ENCODE assay signal across 1 cellular context in genomic region chr3:171879472-171879871, GRCh38.
TF ChIP-seq lines count a peak whose summit lies in the region.

No MANE protein-coding gene starts in this region.

TF ChIP-seq in IMR-90, 13 proteins besides CTCF, POLR2A, EP300 and RAD21:
- TF ChIP-seq ELK1 (IDR thresholded peaks at IDR 0.05; ENCODE audit: borderline replicate concordance, low read depth, low read length) (no peak), MAFK (IDR thresholded peaks at IDR 0.05; ENCODE audit: low read depth, low read length) (no peak), MXI1 (IDR thresholded peaks at IDR 0.05; ENCODE audit: borderline replicate concordance, low read depth, low read length) (no peak), NFE2L2 (IDR thresholded peaks at IDR 0.05; ENCODE audit: low read depth, low read length) (no peak), CEBPB (IDR thresholded peaks at IDR 0.05; ENCODE audit: low read depth, low read length) (no peak), USF2 (IDR thresholded peaks at IDR 0.05; ENCODE audit: low read depth, low read length) (no peak), RCOR1 (IDR thresholded peaks at IDR 0.05; ENCODE audit: insufficient replicate concordance, low read length) (no peak), SMC3 (IDR thresholded peaks at IDR 0.05; ENCODE audit: low read depth, low read length) (no peak), RFX5 (IDR thresholded peaks at IDR 0.05; ENCODE audit: low read depth, low read length) (no peak), BHLHE40 (IDR thresholded peaks at IDR 0.05; ENCODE audit: low read depth, low read length) (no peak), FOS (IDR thresholded peaks at IDR 0.05; ENCODE audit: low read depth, low read length) (no peak), CHD1 (IDR thresholded peaks at IDR 0.05; ENCODE audit: low read depth, low read length) (no peak), MAZ (IDR thresholded peaks at IDR 0.05; ENCODE audit: borderline replicate concordance, low read depth, low read length) (no peak)
